Comparison of ENCODE assay signal across 8 cellular contexts in the genomic region with DNA sequence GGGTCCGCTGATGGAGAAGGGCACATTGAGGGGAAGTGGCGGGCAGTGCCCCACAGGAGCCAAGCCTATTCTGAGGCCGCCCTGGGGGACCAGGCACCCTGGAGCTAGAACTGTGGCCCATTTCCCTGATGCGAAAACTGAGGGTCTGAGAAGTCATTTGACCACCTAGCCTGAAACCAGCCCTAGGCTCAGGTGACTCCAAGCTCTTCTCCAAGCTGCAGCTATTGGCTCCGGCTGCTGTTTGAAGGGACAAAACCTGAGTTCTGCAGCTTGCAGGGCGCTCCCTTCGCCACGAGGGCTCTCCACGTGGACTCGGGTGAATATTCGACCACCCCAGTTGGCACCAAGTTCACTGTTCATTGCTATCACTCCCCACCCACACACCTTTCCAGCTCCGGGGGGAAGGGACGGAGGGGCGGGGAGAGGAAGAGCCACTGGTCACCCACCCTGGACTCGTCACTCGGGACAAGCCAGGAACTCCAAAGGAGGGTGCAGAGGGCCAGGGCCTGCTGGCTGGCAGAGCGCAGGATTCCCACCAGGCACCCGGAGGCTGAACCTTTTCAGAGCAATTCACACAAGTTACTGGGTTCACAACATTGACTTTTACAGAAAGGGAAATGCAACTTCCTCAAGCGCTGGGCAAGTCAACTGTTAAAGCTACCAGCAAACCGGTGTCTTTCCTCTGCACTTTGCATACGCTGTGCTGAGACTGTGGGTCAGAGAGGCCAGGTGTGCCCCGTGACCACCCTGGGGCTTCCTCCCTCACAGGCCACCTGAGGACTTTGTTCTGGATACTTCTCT. TPM values are rescaled to one million over a fixed set of nuclear protein-coding genes. Genes with fewer than 3 reads are reported as not detected.
DNase-seq lines count a peak whose midpoint lies in the region; TF ChIP-seq lines count a peak whose summit lies in the region.

No MANE protein-coding gene starts in this region.

- no peak overlapping the region for H3K4me3 ChIP-seq in transverse colon

- H3K9me3 ChIP-seq in transverse colon = no peaks in the 10 kb centered on the region

- H3K27ac ChIP-seq in transverse colon = peak overlapping the region; percentile 74 to 77 (median 76)

- H3K36me3 Mint-ChIP-seq in activated naive CD8-positive, alpha-beta T cell = peaks cover 11% of the 10 kb centered on the region

- peaks cover 4% of the 10 kb centered on the region for H3K27me3 ChIP-seq in transverse colon

- peak overlapping the region; percentile 97 for H3K4me3 Mint-ChIP-seq in activated naive CD8-positive, alpha-beta T cell

- no peaks in the 10 kb centered on the region for H3K36me3 ChIP-seq in transverse colon

- peaks cover 0 to 17% (median 8%) of the 10 kb centered on the region in 4 donors for H3K4me1 ChIP-seq in transverse colon

- intact Hi-C loops in transverse colon (cut with DNase I; ENCODE audit: low total_unique reads) = no loop called here

- TF ChIP-seq CTCF in transverse colon (IDR thresholded peaks at IDR 0.05) = no peak

- H3K9me3 Mint-ChIP-seq in activated naive CD8-positive, alpha-beta T cell (ENCODE audit: low read depth) = no peaks in the 10 kb centered on the region

- no peak for TF ChIP-seq EP300 in transverse colon (IDR thresholded peaks at IDR 0.05; ENCODE audit: low read depth)

- WGBS in transverse colon (ENCODE audit: low coverage in 1 of 2), 2 donors = 17 to 56% methylated on average over 1 to 22 of the region's 22 CpGs

- peak overlapping the region; percentile 96 for H3K27ac Mint-ChIP-seq in activated naive CD8-positive, alpha-beta T cell

- no peak for TF ChIP-seq POLR2A in transverse colon (IDR thresholded peaks at IDR 0.05)

- peaks cover 38% of the 10 kb centered on the region for H3K4me1 Mint-ChIP-seq in activated naive CD8-positive, alpha-beta T cell (ENCODE audit: low read depth)

- no peaks in the 10 kb centered on the region for H3K27me3 Mint-ChIP-seq in activated naive CD8-positive, alpha-beta T cell

- in situ Hi-C loops in transverse colon (cut with MboI; ENCODE audit: low pct_ligation_motif_present in 1 of 4, low pct_unique_long_range_greater_than_20kb in 1 of 4, low sequenced_read_pairs in 3 of 4) = no loop called here

- DNase-seq in activated effector memory CD4-positive, alpha-beta T cell treated with anti-CD3 and anti-CD28 coated beads, Interleukin-2, amount 50 U/mL, for 16 hours = peak; percentile 68
- no peak for DNase-seq in activated effector memory CD4-positive, alpha-beta T cell treated with Interleukin-2 at 50 U/mL for 16 hours
- DNase-seq in Kasumi-1 (lab: John Stamatoyannopoulos, UW) (peak; percentile 66 to 73), transverse colon (peak; percentile 68), iPS-NIHi11 (ENCODE audit: low spot score) (no peak), NCI-H748 treated with DMSO at 0.1 percent for 48 hours (lab: John Stamatoyannopoulos, UW) (no peak), NCI-H187 (lab: John Stamatoyannopoulos, UW) (no peak)

RNA-seq across cellular contexts. Expression of gene RAC2, which starts 1.1 kb away (rescaled TPM):
- total RNA-seq in transverse colon = 10 to 100 TPM in 3 of 4 donors, 1 to 10 TPM in 1; 5.2 to 36.3 (median 24.0) TPM

RNA-seq across cellular contexts. Expression of gene SSTR3, which starts 32.8 kb away (rescaled TPM):
- under 1 TPM in 2 of 4 donors, not detected in 2; 0.16 to 0.41 TPM for total RNA-seq in transverse colon

RNA-seq across cellular contexts. Expression of gene CYTH4, which starts 37.2 kb away (rescaled TPM):
- 10 to 100 TPM in 2 of 4 donors, 1 to 10 TPM in 2; 1.4 to 26.9 (median 10.6) TPM for total RNA-seq in transverse colon

RNA-seq across cellular contexts. Expression of gene C1QTNF6, which starts 57.1 kb away (rescaled TPM):
- 10 to 100 TPM in 1 of 4 donors, 1 to 10 TPM in 3; 1.4 to 68.8 (median 7.5) TPM for total RNA-seq in transverse colon

Comparison
In these comparisons a context has a peak if more than half of its experiments do, and no peak if none do; other contexts are left out.
1. DNase-seq: peak in activated effector memory CD4-positive, alpha-beta T cell treated with anti-CD3 and anti-CD28 coated beads, Interleukin-2, amount 50 U/mL, for 16 hours (single experiment), Kasumi-1 (2 of 2) and transverse colon (single experiment); none in activated effector memory CD4-positive, alpha-beta T cell treated with Interleukin-2 at 50 U/mL for 16 hours (single experiment), iPS-NIHi11 (single experiment), NCI-H748 treated with DMSO at 0.1 percent for 48 hours (single experiment) and NCI-H187 (0 of 2).